In the genomic region with DNA sequence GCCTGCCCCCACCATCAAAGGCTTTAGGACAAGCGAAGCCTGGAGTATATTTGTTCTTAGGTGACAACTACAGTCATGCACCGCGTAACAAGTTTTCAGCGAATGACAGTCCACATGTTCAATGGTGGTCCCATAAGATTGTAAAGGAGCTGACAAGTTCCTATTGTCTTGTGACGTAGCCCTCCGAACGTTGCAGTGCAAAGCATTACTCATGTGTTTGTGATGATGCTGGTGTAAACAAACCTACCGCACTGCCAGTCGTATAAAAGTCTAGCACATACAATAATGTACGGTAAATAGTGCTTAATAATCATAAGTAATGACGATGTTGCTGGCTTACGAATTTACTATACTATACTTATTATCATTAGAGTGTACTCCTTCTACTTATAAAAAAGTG, we compare ENCODE assay signal across 24 cellular contexts. TPM values are rescaled to one million over a fixed set of nuclear protein-coding genes. Genes with fewer than 3 reads are reported as not detected.
"Had no signal": no experiment of that assay in that cellular context is flagged by ENCODE, and none has a peak within 500 bp of the region (broad histone marks: within the 10 kb centered on the region; RNA-seq: fewer than 3 reads in every experiment).

No MANE protein-coding gene starts in this region.

- H3K9me3 Mint-ChIP-seq: endodermal cell; naive thymus-derived CD4-positive, alpha-beta T cell had no signal

- H3K9me3 ChIP-seq: esophagus squamous epithelium, gastrocnemius medialis, heart right ventricle, left lung, lower lobe of right lung had no signal

- H3K4me3 Mint-ChIP-seq: endodermal cell; naive thymus-derived CD4-positive, alpha-beta T cell had no signal

- ATAC-seq: esophagus mucosa; gastrocnemius medialis; heart right ventricle; left lung; left ventricle myocardium superior; lower lobe of right lung; naive thymus-derived CD4-positive, alpha-beta T cell had no signal

- H3K27ac ChIP-seq: dorsolateral prefrontal cortex, epithelial cell of prostate, esophagus squamous epithelium, gastrocnemius medialis, left lung, lower lobe of right lung had no signal

- H3K27me3 ChIP-seq: dorsolateral prefrontal cortex, esophagus squamous epithelium, gastrocnemius medialis, heart right ventricle, left lung had no signal

- H3K27ac Mint-ChIP-seq: endodermal cell; naive thymus-derived CD4-positive, alpha-beta T cell had no signal

- H3K36me3 Mint-ChIP-seq: naive thymus-derived CD4-positive, alpha-beta T cell had no signal

- H3K4me3 ChIP-seq: coronary artery, dorsolateral prefrontal cortex, esophagus squamous epithelium, gastrocnemius medialis, heart right ventricle, left lung, lower lobe of right lung had no signal

- H3K36me3 ChIP-seq: esophagus squamous epithelium, gastrocnemius medialis, heart right ventricle, left lung, lower lobe of right lung had no signal

- DNase-seq: dermis blood vessel endothelial cell; dorsolateral prefrontal cortex; effector CD4-positive, alpha-beta T cell; effector memory CD4-positive, alpha-beta T cell; endodermal cell; erythroblast; esophagus squamous epithelium; foreskin fibroblast; foreskin melanocyte; gastrocnemius medialis; glutamatergic neuron; heart right ventricle; hippocampal formation; left cardiac atrium; left lung; left ventricle myocardium superior; lower lobe of right lung; mesendoderm; midbrain; naive thymus-derived CD4-positive, alpha-beta T cell had no signal

- H3K4me1 ChIP-seq: esophagus squamous epithelium, gastrocnemius medialis, lower lobe of right lung had no signal

RNA-seq across cellular contexts. Expression of gene ADAMTS15, which starts 41.3 kb away (rescaled TPM):
- total RNA-seq: mononuclear cell had no signal
